In genomic region chr12:3128498-3129293, GRCh38 we compare ENCODE assay signal across 1 cellular context.
TF ChIP-seq lines count a peak whose summit lies in the region.

No MANE protein-coding gene starts in this region.

TF ChIP-seq in K562, 482 proteins besides CTCF, POLR2A, EP300 and RAD21 (continued from another document):
- TF ChIP-seq SFPQ (IDR thresholded peaks at IDR 0.05; ENCODE audit: low read depth, low read length) (no peak), CEBPG (CRISPR knock-in tag; IDR thresholded peaks at IDR 0.05) (no peak), CEBPG (tag; conservative IDR thresholded peaks at IDR 0.05 in 1 of 2, IDR thresholded peaks at IDR 0.05 in 1 of 2) (peak in 1 of 2 experiments; percentile 73; a peak in 3 of 4 replicates), NCOA6 (IDR thresholded peaks at IDR 0.05) (no peak), FOXJ2 (tag; IDR thresholded peaks at IDR 0.05) (no peak), NONO (IDR thresholded peaks at IDR 0.05; ENCODE audit: low read depth in 2 of 2, low read length in 1 of 2) (no peak), NFE2 (IDR thresholded peaks at IDR 0.05; ENCODE audit: low read depth) (no peak), PRDM10 (IDR thresholded peaks at IDR 0.05; ENCODE audit: partially characterized antibody) (no peak), CEBPB (tag; IDR thresholded peaks at IDR 0.05) (peak; percentile 55)
